8 cellular contexts compared by ENCODE assay signal in genomic region chr19:4328243-4328990, GRCh38. TPM values are rescaled to one million over a fixed set of nuclear protein-coding genes. Genes with fewer than 3 reads are reported as not detected.
DNase-seq lines count a peak whose midpoint lies in the region; ATAC-seq and TF ChIP-seq lines count a peak whose summit lies in the region.

No MANE protein-coding gene starts in this region.

- DNase-seq in A172 (ENCODE audit: low spot score), result peak; percentile 19
- peak; percentile 65 for DNase-seq in RKO (ENCODE audit: low spot score)
- peak; percentile 94 for DNase-seq in activated gamma-delta T cell treated with Interleukin-2 at 50 U/mL for 16 hours
- peak; percentile 95 for DNase-seq in germinal center (ENCODE audit: low spot score)
- peak; percentile 88 for DNase-seq in omental fat pad (ENCODE audit: low spot score)
- peak; percentile 73 to 100 (median 93) for DNase-seq in substantia nigra (lab: John Stamatoyannopoulos, UW)

- no peak overlapping the region for H3K27ac ChIP-seq in substantia nigra (ENCODE audit: low read depth, low read length, poor library complexity, severe bottlenecking)

- ATAC-seq in GM19025 (IDR thresholded peaks at IDR 0.05; ENCODE audit: low read depth, unreplicated experiment) (peak; percentile 71), HG03175 (IDR thresholded peaks at IDR 0.05; ENCODE audit: unreplicated experiment) (peak; percentile 81), omental fat pad (ENCODE audit: low FRiP score) (peak; percentile 91)

- TF ChIP-seq CTCF in omental fat pad (IDR thresholded peaks at IDR 0.05), result no peak

RNA-seq across cellular contexts. Expression of gene STAP2, which starts 10.2 kb away (rescaled TPM):
- total RNA-seq in A172 (2014; rRNA removed; shearing (Covaris generic)), result 73.5 and 96.1 TPM in 2 replicates
- 10 to 100 TPM in 2 of 4 donors, 1 to 10 TPM in 2; 4.6 to 18.8 (median 7.7) TPM for total RNA-seq in omental fat pad

RNA-seq across cellular contexts. Expression of gene MPND, which starts 14.9 kb away (rescaled TPM):
- total RNA-seq in A172 (2014; rRNA removed; shearing (Covaris generic)), result 6.4 and 6.6 TPM in 2 replicates
- total RNA-seq in omental fat pad, result 1 to 10 TPM; 3.5 to 7.1 (median 6.0) TPM

RNA-seq across cellular contexts. Expression of gene FSD1, which starts 24.0 kb away (rescaled TPM):
- total RNA-seq in A172 (2014; rRNA removed; shearing (Covaris generic)), result 43.2 and 61.1 TPM in 2 replicates
- not detected for total RNA-seq in omental fat pad

RNA-seq across cellular contexts. Expression of gene TMIGD2, which starts 26.2 kb away (rescaled TPM):
- not detected in 2 replicates for total RNA-seq in A172 (2014; rRNA removed; shearing (Covaris generic))
- under 1 TPM in 1 of 4 donors, not detected in 3; 0.79 TPM for total RNA-seq in omental fat pad

RNA-seq across cellular contexts. Expression of gene SHD, which starts 49.4 kb away (rescaled TPM):
- 0.24 and 0.53 TPM in 2 replicates for total RNA-seq in A172 (2014; rRNA removed; shearing (Covaris generic))
- under 1 TPM in 1 of 4 donors, not detected in 3; 0.19 TPM for total RNA-seq in omental fat pad

Comparison
In these comparisons a context has a peak if more than half of its experiments do, and no peak if none do; other contexts are left out.
1. DNase-seq: peak in every context shown above with its lines; median percentile 95 in germinal center; 94 in activated gamma-delta T cell treated with Interleukin-2 at 50 U/mL for 16 hours; 93 in substantia nigra; 88 in omental fat pad; 65 in RKO; 19 in A172.
2. RNA of gene FSD1, which starts 24.0 kb away (total RNA-seq): 43.2 to 61.1 TPM in A172; not detected in omental fat pad; every median in the first group is over 10 times any median in the second.
3. Peak in every context shown above with its lines, with median percentiles within 50 percentile points of each other: ATAC-seq.